In genomic region chr1:220003015-220003414, GRCh38 we compare ENCODE assay signal across 1 cellular context.
TF ChIP-seq lines count a peak whose summit lies in the region.

No MANE protein-coding gene starts in this region.

TF ChIP-seq in HepG2, 621 proteins besides CTCF, POLR2A, EP300 and RAD21:
- peak; percentile 22; the same call in 1 of the 2 replicates for TF ChIP-seq RFX5 (IDR thresholded peaks at IDR 0.05; ENCODE audit: low read depth, low read length)
- TF ChIP-seq NR2F2 (IDR thresholded peaks at IDR 0.05; ENCODE audit: borderline replicate concordance, low read depth) = no peak
